Comparison of ENCODE assay signal across 8 cellular contexts in the genomic region with DNA sequence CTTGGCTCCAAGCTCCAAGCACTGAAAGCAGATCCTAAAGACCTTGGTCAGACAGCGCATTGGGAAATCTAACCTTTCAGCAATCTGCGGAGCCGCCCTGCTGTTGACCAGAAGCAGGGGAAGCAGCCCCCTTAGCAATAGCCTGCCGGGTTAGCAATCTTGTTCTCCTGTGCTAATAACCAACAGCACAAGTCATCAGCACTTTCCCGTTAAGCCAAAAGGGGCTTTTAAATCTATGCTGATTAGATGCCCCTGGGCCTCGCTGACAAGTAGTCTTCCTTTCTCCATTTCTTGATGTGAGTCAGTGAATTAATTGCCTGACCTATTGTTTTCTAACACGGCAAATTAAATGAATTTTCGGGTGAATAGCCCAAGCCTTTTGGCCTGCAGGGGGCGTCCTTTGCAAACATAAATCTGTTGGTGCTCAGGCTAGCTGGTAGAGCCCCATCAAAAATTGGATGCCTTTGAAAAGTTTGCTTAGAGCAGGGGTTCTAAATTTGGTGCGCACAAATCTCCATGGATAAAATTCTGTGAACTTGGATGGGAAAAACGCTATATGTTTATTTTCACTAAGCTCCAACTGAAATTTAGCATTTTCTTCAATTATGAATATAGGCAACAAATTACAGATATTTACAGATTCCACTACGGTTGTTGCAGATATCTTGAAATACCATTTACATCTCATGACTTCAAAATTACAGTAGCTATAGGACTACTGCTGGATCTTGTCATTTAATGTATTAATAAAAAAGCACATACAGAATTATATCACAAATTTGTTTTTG. TPM values are rescaled to one million over a fixed set of nuclear protein-coding genes. Genes with fewer than 3 reads are reported as not detected.
DNase-seq lines count a peak whose midpoint lies in the region; ATAC-seq, FAIRE-seq and TF ChIP-seq lines count a peak whose summit lies in the region.

No MANE protein-coding gene starts in this region.

- no peaks in the 10 kb centered on the region for H3K27me3 ChIP-seq in left lung

- H3K4me3 Mint-ChIP-seq in chondrocyte (ENCODE audit: unreplicated experiment) = peak overlapping the region; percentile 52

- ATAC-seq in left lung (peak; percentile 89), HG02981 (IDR thresholded peaks at IDR 0.05; ENCODE audit: unreplicated experiment) (no peak)

- intact Hi-C loops in left lung (cut with DNase I) = loop anchor here in 1 of 2 donors (5.0 to 10.0 kb wide), 2 partner anchors 325 to 507 kb away; a partner anchor contains a TSS

- no peaks in the 10 kb centered on the region for H3K36me3 ChIP-seq in left lung

- TF ChIP-seq POLR2A in H54 (IDR thresholded peaks at IDR 0.05; ENCODE audit: low read depth, low read length) = no peak

- H3K9me3 ChIP-seq in left lung = no peaks in the 10 kb centered on the region

- FAIRE-seq in D721Med (lab: Jason Lieb, UNC) = no peak
- FAIRE-seq in H54 (lab: Jason Lieb, UNC) = peak; percentile 75

- peaks cover 43% of the 10 kb centered on the region for H3K4me1 Mint-ChIP-seq in chondrocyte (ENCODE audit: low read depth)

- no peaks in the 10 kb centered on the region for H3K27me3 Mint-ChIP-seq in chondrocyte (ENCODE audit: low read depth)

- TF ChIP-seq CTCF in D721Med (IDR thresholded peaks at IDR 0.05; ENCODE audit: insufficient read depth, missing control alignments) (peak; percentile 90), chondrocyte (IDR thresholded peaks at IDR 0.05) (peak; percentile 100), left lung (IDR thresholded peaks at IDR 0.05) (peak; percentile 72 to 95)

- H3K27ac Mint-ChIP-seq in chondrocyte (ENCODE audit: unreplicated experiment) = peak overlapping the region; percentile 87

- H3K4me3 ChIP-seq in left lung = no peak overlapping the region

- no peak for DNase-seq in D721Med (ENCODE audit: insufficient read length, low spot score)
- DNase-seq in H54 (ENCODE audit: insufficient read length, low spot score) = no peak
- peak; percentile 39 for DNase-seq in NCI-H345 treated with DMSO at 0.1 percent for 48 hours (lab: John Stamatoyannopoulos, UW; ENCODE audit: unreplicated experiment)
- peak; percentile 87 for DNase-seq in activated CD4-positive, CD25-positive, alpha-beta regulatory T cell treated with anti-CD3 and anti-CD28 coated beads, Interleukin-2, amount 50 U/mL, for 72 hours
- DNase-seq in chondrocyte (ENCODE audit: low spot score) = no peak
- DNase-seq in left lung = peak; percentile 80 to 81
- peak; percentile 77 for DNase-seq in stimulated activated CD4-positive, alpha-beta T cell treated with anti-CD3 and anti-CD28 coated beads, Interleukin-2, amount 100 ng/mL, for 4 hours (ENCODE audit: low read depth)

- peaks cover 0 to 6% of the 10 kb centered on the region in 2 donors for H3K4me1 ChIP-seq in left lung

- H3K27ac ChIP-seq in left lung = no peak overlapping the region

- H3K9me3 Mint-ChIP-seq in chondrocyte (ENCODE audit: low read depth) = peaks cover 7% of the 10 kb centered on the region

- H3K36me3 Mint-ChIP-seq in chondrocyte (ENCODE audit: low read depth) = no peaks in the 10 kb centered on the region

RNA-seq across cellular contexts. Expression of a gene that starts 24.7 kb away (rescaled TPM):
- total RNA-seq in chondrocyte (9.4 to 15.1 TPM (median 14.6 TPM) in 3 replicates), left lung (10 to 100 TPM; 14.7 to 20.2 TPM)

RNA-seq across cellular contexts. Expression of a gene that starts 24.7 kb away (rescaled TPM):
- total RNA-seq in chondrocyte (5.1 to 6.8 TPM (median 6.0 TPM) in 3 replicates), left lung (1 to 10 TPM; 6.2 to 6.3 TPM)

Comparison
In these comparisons a context has a peak if more than half of its experiments do, and no peak if none do; other contexts are left out.
1. DNase-seq: peak in NCI-H345 treated with DMSO at 0.1 percent for 48 hours (single experiment), activated CD4-positive, CD25-positive, alpha-beta regulatory T cell treated with anti-CD3 and anti-CD28 coated beads, Interleukin-2, amount 50 U/mL, for 72 hours (single experiment), left lung (2 of 2) and stimulated activated CD4-positive, alpha-beta T cell treated with anti-CD3 and anti-CD28 coated beads, Interleukin-2, amount 100 ng/mL, for 4 hours (single experiment); none in D721Med (single experiment), H54 (single experiment) and chondrocyte (single experiment).
2. Peak in every context shown above with its lines, with median percentiles within 50 percentile points of each other: CTCF ChIP-seq.